In the genomic region with DNA sequence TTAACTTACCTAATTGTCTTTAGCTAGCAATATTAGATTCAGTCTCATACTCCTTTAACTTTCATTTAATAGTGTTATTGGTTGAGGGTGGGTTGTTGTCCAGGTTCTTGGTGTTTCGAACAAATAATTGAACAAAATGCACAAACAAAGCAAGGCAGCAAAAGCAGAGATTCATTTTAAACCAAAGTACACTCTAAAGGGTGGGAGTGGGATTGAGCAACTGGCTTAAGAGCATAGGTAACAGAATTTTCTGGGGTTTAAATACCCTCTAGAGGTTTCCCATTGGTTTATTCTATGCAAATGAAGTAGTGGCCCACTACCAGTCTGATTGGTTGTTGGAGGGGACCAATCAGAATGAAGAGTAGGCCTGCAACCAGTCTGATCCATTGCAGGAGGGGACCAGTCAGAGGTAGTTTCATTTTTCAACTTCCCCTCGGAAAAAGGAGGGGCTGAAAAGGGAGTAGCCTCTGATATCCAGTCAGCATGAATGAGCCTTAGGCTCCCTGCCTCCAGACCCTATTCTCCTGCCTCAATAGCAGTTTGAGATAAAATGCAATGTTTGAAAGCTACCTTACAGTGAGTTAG, we compare ENCODE assay signal across 27 cellular contexts. TPM values are rescaled to one million over a fixed set of nuclear protein-coding genes. Genes with fewer than 3 reads are reported as not detected.
DNase-seq lines count a peak whose midpoint lies in the region; ATAC-seq and TF ChIP-seq lines count a peak whose summit lies in the region.
"Had no signal": no experiment of that assay in that cellular context is flagged by ENCODE, and none has a peak within 500 bp of the region (broad histone marks: within the 10 kb centered on the region; RNA-seq: fewer than 3 reads in every experiment).

No MANE protein-coding gene starts in this region.

- no peaks in the 10 kb centered on the region for H3K27me3 Mint-ChIP-seq in WTC11 (ENCODE audit: low read depth)
- no peaks in the 10 kb centered on the region for H3K27me3 Mint-ChIP-seq in activated T-helper 17 cell treated with anti-CD3 and anti-CD28 coated beads, Interleukin-2, amount 50 U/mL, for 72 hours
- H3K27me3 Mint-ChIP-seq: activated naive CD8-positive, alpha-beta T cell treated with anti-CD3 and anti-CD28 coated beads for 36 hours had no signal

- BruUV-seq in A673 (replicated peaks; lab: Mats Ljungman, UMichigan) = no TSS peak

- H3K27ac Mint-ChIP-seq in WTC11 = no peak overlapping the region
- no peak overlapping the region for H3K27ac Mint-ChIP-seq in activated T-helper 17 cell treated with anti-CD3 and anti-CD28 coated beads, Interleukin-2, amount 50 U/mL, for 72 hours
- H3K27ac Mint-ChIP-seq: activated CD4-positive, alpha-beta T cell treated with anti-CD3 and anti-CD28 coated beads for 36 hours; activated naive CD8-positive, alpha-beta T cell treated with anti-CD3 and anti-CD28 coated beads for 36 hours; CD14-positive monocyte; natural killer cell treated with Interleukin-12 subunit alpha and Interleukin-12 subunit beta and Interleukin-15 and Interleukin-18, amount 100 ng/mL, for 72 hours; T-helper 17 cell had no signal

- POLR2A ChIA-PET in A673 (lab: Charles Lee; ENCODE audit: low non-redundant PET) = no interaction called here
- POLR2A ChIA-PET in WTC11 (lab: Charles Lee) = no interaction called here

- H3K9me3 ChIP-seq in A673 (ENCODE audit: low read depth, low read length, poor library complexity, severe bottlenecking) = no peaks in the 10 kb centered on the region
- H3K9me3 ChIP-seq: gastrocnemius medialis, mucosa of descending colon, psoas muscle, tibial nerve had no signal

- CTCF ChIA-PET in A673 (lab: Charles Lee) = no interaction called here
- CTCF ChIA-PET in WTC11 (lab: Charles Lee) = no interaction called here

- H3K36me3 Mint-ChIP-seq in WTC11 = peaks cover 3% of the 10 kb centered on the region; the same call in 1 of the 2 replicates
- H3K36me3 Mint-ChIP-seq in activated T-helper 17 cell treated with anti-CD3 and anti-CD28 coated beads, Interleukin-2, amount 50 U/mL, for 72 hours (ENCODE audit: low read depth) = no peaks in the 10 kb centered on the region
- H3K36me3 Mint-ChIP-seq: activated naive CD8-positive, alpha-beta T cell treated with anti-CD3 and anti-CD28 coated beads for 36 hours; CD14-positive monocyte; natural killer cell treated with Interleukin-12 subunit alpha and Interleukin-12 subunit beta and Interleukin-15 and Interleukin-18, amount 100 ng/mL, for 72 hours had no signal

- peaks cover 4% of the 10 kb centered on the region; the same call in 1 of the 2 replicates for H3K4me1 Mint-ChIP-seq in WTC11
- no peaks in the 10 kb centered on the region for H3K4me1 Mint-ChIP-seq in activated T-helper 17 cell treated with anti-CD3 and anti-CD28 coated beads, Interleukin-2, amount 50 U/mL, for 72 hours
- H3K4me1 Mint-ChIP-seq: activated CD4-positive, alpha-beta T cell treated with anti-CD3 and anti-CD28 coated beads for 36 hours; activated naive CD8-positive, alpha-beta T cell treated with anti-CD3 and anti-CD28 coated beads for 36 hours; CD14-positive monocyte had no signal

- H3K36me3 ChIP-seq in A673 (ENCODE audit: insufficient read depth, low read length, poor library complexity, severe bottlenecking) = no peaks in the 10 kb centered on the region
- H3K36me3 ChIP-seq: gastrocnemius medialis, tibial nerve had no signal

- H3K27me3 ChIP-seq in A673 (replicated peaks; ENCODE audit: insufficient read depth, low read depth, low read length, poor library complexity) = no peaks in the 10 kb centered on the region
- H3K27me3 ChIP-seq: gastrocnemius medialis, tibial nerve had no signal

- no peak overlapping the region for H3K27ac ChIP-seq in A673 (ENCODE audit: low read depth, low read length, poor library complexity, severe bottlenecking)
- H3K27ac ChIP-seq: gastrocnemius medialis, GM23248, KMS-11, psoas muscle, tibial nerve had no signal

- intact Hi-C loops in A673 (cut with micrococcal nuclease; ENCODE audit: unreplicated experiment) = no loop called here

- TF ChIP-seq CTCF in A673 (conservative IDR thresholded peaks at IDR 0.05; ENCODE audit: low read depth, low read length) = no peak
- TF ChIP-seq CTCF in NB4 (IDR thresholded peaks at IDR 0.05; ENCODE audit: low read depth, low read length) = no peak
- no peak for TF ChIP-seq CTCF in WTC11 (IDR thresholded peaks at IDR 0.05)

- no peak overlapping the region for H3K4me3 ChIP-seq in A673 (ENCODE audit: low read depth, low read length, poor library complexity, severe bottlenecking)
- no peak overlapping the region for H3K4me3 ChIP-seq in NB4 (ENCODE audit: low read depth, low read length)
- H3K4me3 ChIP-seq: gastrocnemius medialis, GM23248, lung, mucosa of descending colon, psoas muscle, tibial nerve had no signal

- H3K4me1 ChIP-seq in A673 (ENCODE audit: insufficient read depth, low read length, poor library complexity, severe bottlenecking) = no peaks in the 10 kb centered on the region

- no peak overlapping the region for H3K4me3 Mint-ChIP-seq in WTC11
- no peak overlapping the region for H3K4me3 Mint-ChIP-seq in activated T-helper 17 cell treated with anti-CD3 and anti-CD28 coated beads, Interleukin-2, amount 50 U/mL, for 72 hours
- H3K4me3 Mint-ChIP-seq: activated CD4-positive, alpha-beta T cell treated with anti-CD3 and anti-CD28 coated beads for 36 hours; activated naive CD8-positive, alpha-beta T cell treated with anti-CD3 and anti-CD28 coated beads for 36 hours; CD14-positive monocyte; natural killer cell treated with Interleukin-12 subunit alpha and Interleukin-12 subunit beta and Interleukin-15 and Interleukin-18, amount 100 ng/mL, for 72 hours; T-helper 17 cell had no signal

- no peak for TF ChIP-seq POLR2A in NB4 (IDR thresholded peaks at IDR 0.05; ENCODE audit: extremely low read depth, insufficient read length)

- peak; percentile 47 for DNase-seq in A673 (ENCODE audit: low spot score)
- DNase-seq in CMK (ENCODE audit: low read depth) = peak; percentile 25
- peak; percentile 21 for DNase-seq in NB4 (ENCODE audit: low read depth)
- no peak for DNase-seq in WTC11 (ENCODE audit: low spot score)
- DNase-seq in NCI-H446 treated with DMSO at 0.1 percent for 48 hours (lab: John Stamatoyannopoulos, UW) = no peak
- DNase-seq in DMS79 (lab: John Stamatoyannopoulos, UW) = no peak
- DNase-seq: activated CD4-positive, alpha-beta T cell treated with anti-CD3 and anti-CD28 coated beads for 36 hours; activated effector memory CD4-positive, alpha-beta T cell treated with anti-CD3 and anti-CD28 coated beads, Interleukin-2, amount 50 U/mL, for 16 hours; activated naive CD8-positive, alpha-beta T cell treated with anti-CD3 and anti-CD28 coated beads for 36 hours; anterior cingulate cortex; gastrocnemius medialis; MM.1S; mucosa of descending colon; NCI-H1436 treated with DMSO at 0.1 percent for 48 hours; NCI-H2081 treated with DMSO at 0.1 percent for 48 hours; occipital lobe; psoas muscle; stimulated activated CD4-positive, alpha-beta T cell treated with anti-CD3 and anti-CD28 coated beads, Interleukin-4, amount 100 ng/mL, for 24 hours; T-helper 17 cell had no signal

- peak; percentile 81 for ATAC-seq in WTC11
- ATAC-seq in activated T-helper 17 cell treated with anti-CD3 and anti-CD28 coated beads, Interleukin-2, amount 50 U/mL, for 72 hours (replicated peaks) = no peak
- ATAC-seq: activated CD4-positive, alpha-beta T cell treated with anti-CD3 and anti-CD28 coated beads for 36 hours; gastrocnemius medialis; mucosa of descending colon; natural killer cell treated with Interleukin-12 subunit alpha and Interleukin-12 subunit beta and Interleukin-15 and Interleukin-18, amount 100 ng/mL, for 72 hours; psoas muscle; SK-N-SH treated with all-trans-retinoic acid at 6 μM for 48 hours; T-helper 17 cell had no signal

- peaks cover 15% of the 10 kb centered on the region for H3K9me3 Mint-ChIP-seq in WTC11
- no peaks in the 10 kb centered on the region for H3K9me3 Mint-ChIP-seq in activated T-helper 17 cell treated with anti-CD3 and anti-CD28 coated beads, Interleukin-2, amount 50 U/mL, for 72 hours
- H3K9me3 Mint-ChIP-seq: activated naive CD8-positive, alpha-beta T cell treated with anti-CD3 and anti-CD28 coated beads for 36 hours; natural killer cell treated with Interleukin-12 subunit alpha and Interleukin-12 subunit beta and Interleukin-15 and Interleukin-18, amount 100 ng/mL, for 72 hours had no signal

TF ChIP-seq in WTC11, 78 proteins besides CTCF, POLR2A, EP300 and RAD21:
- peak; percentile 45; the same call in 1 of the 2 replicates for TF ChIP-seq NFYB (CRISPR knock-in tag; conservative IDR thresholded peaks at IDR 0.05; ENCODE audit: low read depth)
- TF ChIP-seq, protein P1, sequence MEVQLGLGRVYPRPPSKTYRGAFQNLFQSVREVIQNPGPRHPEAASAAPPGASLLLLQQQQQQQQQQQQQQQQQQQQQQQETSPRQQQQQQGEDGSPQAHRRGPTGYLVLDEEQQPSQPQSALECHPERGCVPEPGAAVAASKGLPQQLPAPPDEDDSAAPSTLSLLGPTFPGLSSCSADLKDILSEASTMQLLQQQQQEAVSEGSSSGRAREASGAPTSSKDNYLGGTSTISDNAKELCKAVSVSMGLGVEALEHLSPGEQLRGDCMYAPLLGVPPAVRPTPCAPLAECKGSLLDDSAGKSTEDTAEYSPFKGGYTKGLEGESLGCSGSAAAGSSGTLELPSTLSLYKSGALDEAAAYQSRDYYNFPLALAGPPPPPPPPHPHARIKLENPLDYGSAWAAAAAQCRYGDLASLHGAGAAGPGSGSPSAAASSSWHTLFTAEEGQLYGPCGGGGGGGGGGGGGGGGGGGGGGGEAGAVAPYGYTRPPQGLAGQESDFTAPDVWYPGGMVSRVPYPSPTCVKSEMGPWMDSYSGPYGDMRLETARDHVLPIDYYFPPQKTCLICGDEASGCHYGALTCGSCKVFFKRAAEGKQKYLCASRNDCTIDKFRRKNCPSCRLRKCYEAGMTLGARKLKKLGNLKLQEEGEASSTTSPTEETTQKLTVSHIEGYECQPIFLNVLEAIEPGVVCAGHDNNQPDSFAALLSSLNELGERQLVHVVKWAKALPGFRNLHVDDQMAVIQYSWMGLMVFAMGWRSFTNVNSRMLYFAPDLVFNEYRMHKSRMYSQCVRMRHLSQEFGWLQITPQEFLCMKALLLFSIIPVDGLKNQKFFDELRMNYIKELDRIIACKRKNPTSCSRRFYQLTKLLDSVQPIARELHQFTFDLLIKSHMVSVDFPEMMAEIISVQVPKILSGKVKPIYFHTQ (CRISPR knock-in tag; IDR thresholded peaks at IDR 0.05) = no peak
- TF ChIP-seq, protein P2, sequence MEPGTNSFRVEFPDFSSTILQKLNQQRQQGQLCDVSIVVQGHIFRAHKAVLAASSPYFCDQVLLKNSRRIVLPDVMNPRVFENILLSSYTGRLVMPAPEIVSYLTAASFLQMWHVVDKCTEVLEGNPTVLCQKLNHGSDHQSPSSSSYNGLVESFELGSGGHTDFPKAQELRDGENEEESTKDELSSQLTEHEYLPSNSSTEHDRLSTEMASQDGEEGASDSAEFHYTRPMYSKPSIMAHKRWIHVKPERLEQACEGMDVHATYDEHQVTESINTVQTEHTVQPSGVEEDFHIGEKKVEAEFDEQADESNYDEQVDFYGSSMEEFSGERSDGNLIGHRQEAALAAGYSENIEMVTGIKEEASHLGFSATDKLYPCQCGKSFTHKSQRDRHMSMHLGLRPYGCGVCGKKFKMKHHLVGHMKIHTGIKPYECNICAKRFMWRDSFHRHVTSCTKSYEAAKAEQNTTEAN (CRISPR knock-in tag; IDR thresholded peaks at IDR 0.05) = no peak
TF ChIP-seq in WTC11: peak in this region for 1.

RNA-seq across cellular contexts. Expression of a gene that starts 26.3 kb away (rescaled TPM):
- total RNA-seq in A673 (2021) (15.3 and 17.8 TPM in 2 replicates), WTC11 (2021) (11.3 to 14.8 TPM (median 14.5 TPM) in 3 replicates)
- 1 to 10 TPM; 2.6 to 4.1 TPM for total RNA-seq in activated T-helper 17 cell treated with anti-CD3 and anti-CD28 coated beads, Interleukin-2, amount 50 U/mL, for 72 hours

Comparison
In these comparisons a context has a peak if more than half of its experiments do, and no peak if none do; other contexts are left out.
1. DNase-seq: peak in A673 (single experiment), CMK (single experiment) and NB4 (single experiment); none in WTC11 (single experiment), NCI-H446 treated with DMSO at 0.1 percent for 48 hours (single experiment) and DMS79 (single experiment).